In the genomic region with DNA sequence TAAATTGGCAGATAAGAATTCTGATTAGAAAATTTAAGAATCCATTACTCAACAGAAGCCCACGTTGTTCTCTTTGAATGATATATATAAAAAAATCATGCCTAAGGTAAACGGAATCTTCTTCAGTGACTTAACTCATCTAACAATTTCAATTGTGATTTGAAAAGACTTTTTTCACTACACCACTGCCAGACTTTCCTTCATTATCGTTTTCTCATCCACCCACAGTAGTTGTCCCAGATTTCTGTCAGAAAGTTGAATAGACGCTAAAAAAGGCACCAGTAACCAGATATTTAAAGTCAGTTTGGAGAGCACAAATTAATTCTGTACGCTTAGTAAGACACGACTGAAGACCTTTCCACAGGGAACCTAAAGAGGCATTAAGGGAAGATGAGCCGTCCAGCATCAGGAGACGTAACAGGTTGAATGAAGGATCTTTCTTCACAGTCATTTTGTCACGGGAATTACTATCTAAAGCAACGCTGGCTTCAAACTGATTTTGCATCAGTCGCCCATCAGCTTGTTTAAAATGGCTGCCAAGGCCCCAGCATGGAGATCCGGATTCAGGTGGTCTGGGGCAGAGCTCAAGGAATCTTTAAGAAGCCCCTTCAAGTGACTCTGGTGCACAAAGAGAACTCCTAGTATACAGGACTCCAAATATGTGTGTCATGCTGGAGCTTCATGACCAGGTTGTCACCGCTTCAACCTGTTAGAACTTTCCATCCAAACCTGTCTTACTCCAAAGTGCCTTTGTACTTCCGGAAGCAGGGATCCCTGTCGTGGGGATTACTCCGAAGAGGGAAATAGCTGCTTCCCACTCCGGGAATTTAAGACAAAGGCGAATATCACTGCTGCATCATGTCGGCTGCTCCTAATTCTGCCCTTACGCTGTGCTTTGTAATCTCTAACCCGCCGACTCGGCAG, we compare ENCODE assay signal across 9 cellular contexts. TPM values are rescaled to one million over a fixed set of nuclear protein-coding genes. Genes with fewer than 3 reads are reported as not detected.
DNase-seq lines count a peak whose midpoint lies in the region; ATAC-seq, FAIRE-seq and TF ChIP-seq lines count a peak whose summit lies in the region.
"Had no signal": no experiment of that assay in that cellular context is flagged by ENCODE, and none has a peak within 500 bp of the region (broad histone marks: within the 10 kb centered on the region; RNA-seq: fewer than 3 reads in every experiment).

No MANE protein-coding gene starts in this region.

- H2AFZ ChIP-seq in Karpas-422 (ENCODE audit: low read length) = no peak overlapping the region

- H3K9me3 ChIP-seq in Karpas-422 (ENCODE audit: low read length) = no peaks in the 10 kb centered on the region
- no peaks in the 10 kb centered on the region for H3K9me3 ChIP-seq in spleen

- H3K4me2 ChIP-seq in Karpas-422 (ENCODE audit: low read depth, low read length, poor library complexity, severe bottlenecking) = peak overlapping the region; percentile 95

- peak overlapping the region; percentile 77 for H3K4me3 ChIP-seq in Karpas-422 (ENCODE audit: low read length)
- peak overlapping the region; percentile 60 to 95 (median 74) for H3K4me3 ChIP-seq in spleen

- no peak for DNase-seq in D721Med (ENCODE audit: insufficient read length, low spot score)
- DNase-seq in Karpas-422 = peak; percentile 78
- peak; percentile 13 for DNase-seq in iPS-NIHi7 (ENCODE audit: extremely low spot score)
- no peak for DNase-seq in spleen
- DNase-seq in stimulated activated naive CD4-positive, alpha-beta T cell (lab: John Stamatoyannopoulos, UW) = no peak
- no peak for DNase-seq in dermis blood vessel endothelial cell

- intact Hi-C loops in spleen (cut with DNase I; ENCODE audit: low total_unique reads) = no loop called here

- peaks cover 7% of the 10 kb centered on the region; the same call in 1 of the 2 replicates for H3K36me3 ChIP-seq in Karpas-422 (ENCODE audit: insufficient read depth, low read length)
- no peaks in the 10 kb centered on the region for H3K36me3 ChIP-seq in spleen

- no peaks in the 10 kb centered on the region for H4K20me1 ChIP-seq in Karpas-422 (ENCODE audit: insufficient read depth, low read depth, low read length)

- peaks cover 52% of the 10 kb centered on the region for H3K79me2 ChIP-seq in Karpas-422 (ENCODE audit: low read length)

- no peaks in the 10 kb centered on the region for H3K9me2 ChIP-seq in Karpas-422 (replicated peaks; ENCODE audit: insufficient read depth, low read length)

- H3K9ac ChIP-seq in Karpas-422 (ENCODE audit: low read length) = peak overlapping the region; percentile 87

- H3K27me3 ChIP-seq in Karpas-422 (ENCODE audit: low read length) (no peaks in the 10 kb centered on the region), spleen (replicated peaks in 1 of 7) (peaks cover 0 to 7% (median 0%) of the 10 kb centered on the region in 7 donors)

- TF ChIP-seq POLR2A in spleen (IDR thresholded peaks at IDR 0.05) = no peak

- peaks cover 43% of the 10 kb centered on the region for H3K4me1 ChIP-seq in Karpas-422 (ENCODE audit: low read length)
- H3K4me1 ChIP-seq in spleen = peaks cover 19 to 57% (median 51%) of the 10 kb centered on the region in 6 donors

- TF ChIP-seq CTCF in D721Med (IDR thresholded peaks at IDR 0.05; ENCODE audit: insufficient read depth, missing control alignments) (no peak), spleen (IDR thresholded peaks at IDR 0.05 in 8 of 11, conservative IDR thresholded peaks at IDR 0.05 in 3 of 11) (no peak)

- H3K27ac ChIP-seq in Karpas-422 (ENCODE audit: low read length) (peak overlapping the region; percentile 68), angular gyrus (ENCODE audit: low read depth, low read length) (peak overlapping the region; percentile 90), spleen (peak overlapping the region; percentile 83 to 94 (median 91))

- ATAC-seq in HG02938 (IDR thresholded peaks at IDR 0.05; ENCODE audit: unreplicated experiment) = no peak

- WGBS in spleen, 5 donors = 32 to 43% (median 41%) methylated on average over 23 of the region's 23 CpGs

- peak; percentile 56 for FAIRE-seq in D721Med (lab: Jason Lieb, UNC)
- FAIRE-seq: TTC549 had no signal

RNA-seq across cellular contexts. Expression of gene HIGD1A, which starts 1.2 kb away (rescaled TPM):
- total RNA-seq in Karpas-422 (2014; rRNA removed; shearing (Covaris generic); ENCODE audit: low replicate concordance) = 103 and 207 TPM in 2 replicates
- 10 to 100 TPM; 48.5 to 89.0 (median 58.8) TPM for total RNA-seq in spleen
- polyA plus RNA-seq in spleen = 10 to 100 TPM; 39.4 to 86.6 (median 60.5) TPM
- 110 and 112 TPM in 2 replicates for total RNA-seq in dermis blood vessel endothelial cell

RNA-seq across cellular contexts. Expression of gene ACKR2, which starts 6.1 kb away (rescaled TPM):
- total RNA-seq in Karpas-422 (2014; rRNA removed; shearing (Covaris generic); ENCODE audit: low replicate concordance) = 0.43 and 1.9 TPM in 2 replicates
- total RNA-seq in spleen (1 to 10 TPM in 5 of 7 donors, under 1 TPM in 2; 0.52 to 4.4 (median 1.2) TPM), dermis blood vessel endothelial cell (11.2 and 13.3 TPM in 2 replicates)
- under 1 TPM; 0.17 to 0.42 (median 0.33) TPM for polyA plus RNA-seq in spleen

RNA-seq across cellular contexts. Expression of gene CCDC13, which starts 30.1 kb away (rescaled TPM):
- total RNA-seq in Karpas-422 (2014; rRNA removed; shearing (Covaris generic); ENCODE audit: low replicate concordance) = 1.9 and 4.2 TPM in 2 replicates
- total RNA-seq in spleen = 1 to 10 TPM in 6 of 7 donors, under 1 TPM in 1; 0.70 to 3.7 (median 1.4) TPM
- under 1 TPM; 0.51 to 0.93 (median 0.70) TPM for polyA plus RNA-seq in spleen
- 0.28 and 1.0 TPM in 2 replicates for total RNA-seq in dermis blood vessel endothelial cell

Comparison
In these comparisons a context has a peak if more than half of its experiments do, and no peak if none do; other contexts are left out.
1. DNase-seq: peak in Karpas-422 (single experiment) and iPS-NIHi7 (single experiment); none in D721Med (single experiment), spleen (single experiment), stimulated activated naive CD4-positive, alpha-beta T cell (0 of 6) and dermis blood vessel endothelial cell (single experiment).
2. Peak in every context shown above with its lines, with median percentiles within 50 percentile points of each other: H3K27ac ChIP-seq.